In genomic region chr2:39124000-39124769, GRCh38 we compare ENCODE assay signal across 7 cellular contexts. TPM values are rescaled to one million over a fixed set of nuclear protein-coding genes. Genes with fewer than 3 reads are reported as not detected.
DNase-seq lines count a peak whose midpoint lies in the region; ATAC-seq, FAIRE-seq and TF ChIP-seq lines count a peak whose summit lies in the region.

No MANE protein-coding gene starts in this region.

- H2AFZ ChIP-seq in astrocyte (ENCODE audit: low read depth, low read length) (peak overlapping the region; percentile 99), hepatocyte (peak overlapping the region; percentile 89)

- H3K4me2 ChIP-seq in astrocyte (ENCODE audit: low read length) (peak overlapping the region; percentile 99), hepatocyte (peak overlapping the region; percentile 89)

- under 1% methylated on average over 47 of the region's 59 CpGs for WGBS in hepatocyte (ENCODE audit: low lambda C conversion rate, missing lambda C conversion rate)

- H3K4me3 Mint-ChIP-seq in T-helper 2 cell treated with Interferon-gamma antibody and Interleukin-4, amounts not matched to agents 5 μg/mL and 100 μg/mL, for 36 hours = peak overlapping the region; percentile 94
- H3K4me3 Mint-ChIP-seq in astrocyte (ENCODE audit: unreplicated experiment) = peak overlapping the region; percentile 96

- DNase-seq in GM18507 (ENCODE audit: extremely low spot score, insufficient read length, low read depth) (peak; percentile 72), NCI-H187 treated with DMSO at 0.1 percent for 48 hours (lab: John Stamatoyannopoulos, UW) (peak; percentile 61), astrocyte (ENCODE audit: low read depth) (peak; percentile 90), hepatocyte (ENCODE audit: low spot score) (peak; percentile 99), renal cortical epithelial cell (ENCODE audit: low read depth) (peak; percentile 82)
- peak; percentile 96 for DNase-seq in T-helper 2 cell treated with Interferon-gamma antibody and Interleukin-4, amounts not matched to agents 5 μg/mL and 100 μg/mL, for 36 hours (ENCODE audit: low spot score)

- H3K27me3 ChIP-seq in astrocyte (ENCODE audit: insufficient read depth, low read length) = no peaks in the 10 kb centered on the region
- no peaks in the 10 kb centered on the region for H3K27me3 ChIP-seq in hepatocyte

- H3K27ac Mint-ChIP-seq in T-helper 2 cell treated with Interferon-gamma antibody and Interleukin-4, amounts not matched to agents 5 μg/mL and 100 μg/mL, for 36 hours = peak overlapping the region; percentile 96
- H3K27ac Mint-ChIP-seq in astrocyte (ENCODE audit: unreplicated experiment) = peak overlapping the region; percentile 92

- FAIRE-seq in GM18507 (lab: Jason Lieb, UNC) = peak; percentile 88
- no peak for FAIRE-seq in astrocyte (lab: Jason Lieb, UNC)

- peak overlapping the region; percentile 99 for H3K4me3 ChIP-seq in astrocyte (ENCODE audit: insufficient read depth, low read depth, low read length)
- peak overlapping the region; percentile 51 for H3K4me3 ChIP-seq in hepatocyte

- no peaks in the 10 kb centered on the region for H3K27me3 Mint-ChIP-seq in T-helper 2 cell treated with Interferon-gamma antibody and Interleukin-4, amounts not matched to agents 5 μg/mL and 100 μg/mL, for 36 hours (ENCODE audit: low read depth)
- H3K27me3 Mint-ChIP-seq in astrocyte (ENCODE audit: low read depth, unreplicated experiment) = no peaks in the 10 kb centered on the region

- H3K27ac ChIP-seq in astrocyte (ENCODE audit: low read depth, low read length) = peak overlapping the region; percentile 87
- H3K27ac ChIP-seq in hepatocyte = peak overlapping the region; percentile 97

- H4K20me1 ChIP-seq in astrocyte (ENCODE audit: insufficient read depth, low read length) = peaks cover 8% of the 10 kb centered on the region
- peaks cover 6% of the 10 kb centered on the region for H4K20me1 ChIP-seq in hepatocyte (ENCODE audit: insufficient read depth, poor library complexity, severe bottlenecking)

- H3K36me3 ChIP-seq in astrocyte (ENCODE audit: insufficient read depth, low read length) = no peaks in the 10 kb centered on the region
- H3K36me3 ChIP-seq in hepatocyte (replicated peaks; ENCODE audit: insufficient read depth, low read depth) = no peaks in the 10 kb centered on the region

- H3K36me3 Mint-ChIP-seq in T-helper 2 cell treated with Interferon-gamma antibody and Interleukin-4, amounts not matched to agents 5 μg/mL and 100 μg/mL, for 36 hours (ENCODE audit: low read depth) = peaks cover 24% of the 10 kb centered on the region
- no peaks in the 10 kb centered on the region for H3K36me3 Mint-ChIP-seq in astrocyte (ENCODE audit: low read depth, unreplicated experiment)

- no peaks in the 10 kb centered on the region for H3K9me2 ChIP-seq in hepatocyte (replicated peaks; ENCODE audit: insufficient read depth)

- ATAC-seq in HG02973 (IDR thresholded peaks at IDR 0.05; ENCODE audit: unreplicated experiment) = peak; percentile 55

- H3K4me1 ChIP-seq in astrocyte (ENCODE audit: insufficient read depth, low read length) (peaks cover 14% of the 10 kb centered on the region), hepatocyte (ENCODE audit: insufficient read depth) (peaks cover 24% of the 10 kb centered on the region)

- H3K9ac ChIP-seq in astrocyte (ENCODE audit: low read length) = peak overlapping the region; percentile 94

- H3K9me3 Mint-ChIP-seq in T-helper 2 cell treated with Interferon-gamma antibody and Interleukin-4, amounts not matched to agents 5 μg/mL and 100 μg/mL, for 36 hours = no peaks in the 10 kb centered on the region
- no peaks in the 10 kb centered on the region for H3K9me3 Mint-ChIP-seq in astrocyte (ENCODE audit: unreplicated experiment)

- H3K79me2 ChIP-seq in astrocyte (ENCODE audit: insufficient read depth, low read length) (peaks cover 15% of the 10 kb centered on the region), hepatocyte (peaks cover 22% of the 10 kb centered on the region)

- TF ChIP-seq CTCF in astrocyte (IDR thresholded peaks at IDR 0.05; ENCODE audit: insufficient read depth, low read depth, low read length) (peak; percentile 13), hepatocyte (IDR thresholded peaks at IDR 0.05; ENCODE audit: poor library complexity) (peak; percentile 58)

- H3K4me1 Mint-ChIP-seq in T-helper 2 cell treated with Interferon-gamma antibody and Interleukin-4, amounts not matched to agents 5 μg/mL and 100 μg/mL, for 36 hours (ENCODE audit: low read depth) = peaks cover 49% of the 10 kb centered on the region
- peaks cover 18% of the 10 kb centered on the region for H3K4me1 Mint-ChIP-seq in astrocyte (ENCODE audit: low read depth, unreplicated experiment)

- H3K9me3 ChIP-seq in astrocyte (ENCODE audit: insufficient read depth, low read depth, low read length) (no peaks in the 10 kb centered on the region), hepatocyte (ENCODE audit: low read depth) (no peaks in the 10 kb centered on the region)

RNA-seq across cellular contexts. Expression of gene SOS1, which starts 3.3 kb away (rescaled TPM):
- total RNA-seq in astrocyte = 33.3 and 44.0 TPM in 2 replicates
- total RNA-seq in hepatocyte = 34.6 and 48.4 TPM in 2 replicates
- polyA plus RNA-seq in hepatocyte = 11.9 and 14.4 TPM in 2 replicates
- total RNA-seq in renal cortical epithelial cell = 9.6 and 34.3 TPM in 2 replicates

Comparison
In these comparisons a context has a peak if more than half of its experiments do, and no peak if none do; other contexts are left out.
1. Peak in every context shown above with its lines: DNase-seq, ATAC-seq, H3K4me3 ChIP-seq and H3K27ac ChIP-seq.